ENCODE assay signal across 10 cellular contexts in the genomic region with DNA sequence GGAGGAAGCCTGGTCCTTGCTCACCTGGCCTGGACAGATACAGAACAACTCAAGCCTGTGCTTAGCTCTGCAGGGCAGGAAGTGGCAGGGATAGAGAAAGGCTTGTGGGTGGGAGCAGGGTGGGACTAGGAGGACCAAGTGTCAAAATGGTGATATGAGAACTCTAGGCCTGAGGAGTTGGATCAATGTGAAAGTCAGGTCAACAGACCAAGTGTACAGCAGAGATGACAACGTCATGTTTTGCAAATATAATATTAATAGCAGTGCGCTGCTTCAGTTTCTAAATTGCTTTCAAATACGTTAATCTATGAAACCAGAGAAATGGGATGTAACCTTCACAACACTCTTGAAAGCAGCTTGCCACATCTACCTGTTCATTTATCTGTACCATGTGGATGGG.
A peak's percentile ranks its signal among the peaks of the same experiment; 100 is the strongest.
DNase-seq lines count a peak whose midpoint lies in the region; ATAC-seq and TF ChIP-seq lines count a peak whose summit lies in the region.
"Had no signal": no experiment of that assay in that cellular context is flagged by ENCODE, and none has a peak within 500 bp of the region (broad histone marks: within the 10 kb centered on the region; RNA-seq: fewer than 3 reads in every experiment).

No MANE protein-coding gene starts in this region.

- H3K27me3 Mint-ChIP-seq in activated CD8-positive, alpha-beta T cell treated with anti-CD3 and anti-CD28 coated beads for 36 hours = no peaks in the 10 kb centered on the region
- no peaks in the 10 kb centered on the region for H3K27me3 Mint-ChIP-seq in activated CD4-positive, alpha-beta T cell treated with anti-CD3 and anti-CD28 coated beads, Interleukin-2, amount 10 ng/mL, durations not matched to agents 7 days and 5 days

- H3K4me3 Mint-ChIP-seq in activated CD8-positive, alpha-beta T cell treated with anti-CD3 and anti-CD28 coated beads for 36 hours = no peak overlapping the region
- no peak overlapping the region for H3K4me3 Mint-ChIP-seq in activated CD4-positive, alpha-beta T cell treated with anti-CD3 and anti-CD28 coated beads, Interleukin-2, amount 10 ng/mL, durations not matched to agents 7 days and 5 days

- H3K36me3 Mint-ChIP-seq in activated CD8-positive, alpha-beta T cell treated with anti-CD3 and anti-CD28 coated beads for 36 hours (ENCODE audit: low read depth) = peaks cover 22% of the 10 kb centered on the region
- H3K36me3 Mint-ChIP-seq in activated CD4-positive, alpha-beta T cell treated with anti-CD3 and anti-CD28 coated beads, Interleukin-2, amount 10 ng/mL, durations not matched to agents 7 days and 5 days (ENCODE audit: low read depth) = peaks cover 35% of the 10 kb centered on the region

- H3K9me3 Mint-ChIP-seq in activated CD8-positive, alpha-beta T cell treated with anti-CD3 and anti-CD28 coated beads for 36 hours = no peaks in the 10 kb centered on the region
- no peaks in the 10 kb centered on the region for H3K9me3 Mint-ChIP-seq in activated CD4-positive, alpha-beta T cell treated with anti-CD3 and anti-CD28 coated beads, Interleukin-2, amount 10 ng/mL, durations not matched to agents 7 days and 5 days
- H3K9me3 Mint-ChIP-seq: activated naive CD4-positive, alpha-beta T cell treated with anti-CD3 and anti-CD28 coated beads, Interleukin-2, amount 50 U/mL, for 72 hours had no signal

- peak overlapping the region; percentile 75 for H3K27ac Mint-ChIP-seq in activated CD8-positive, alpha-beta T cell treated with anti-CD3 and anti-CD28 coated beads for 36 hours
- H3K27ac Mint-ChIP-seq in activated CD4-positive, alpha-beta T cell treated with anti-CD3 and anti-CD28 coated beads, Interleukin-2, amount 10 ng/mL, durations not matched to agents 7 days and 5 days = no peak overlapping the region

- TF ChIP-seq CTCF in GM12865 (IDR thresholded peaks at IDR 0.05; ENCODE audit: insufficient read depth, low read depth, low read length, missing control alignments) = no peak
- no peak for TF ChIP-seq CTCF in activated CD8-positive, alpha-beta T cell treated with anti-CD3 and anti-CD28 coated beads for 36 hours (IDR thresholded peaks at IDR 0.05)

- peak; percentile 84 for ATAC-seq in GM19395 (IDR thresholded peaks at IDR 0.05; ENCODE audit: unreplicated experiment)
- ATAC-seq in HG02870 (IDR thresholded peaks at IDR 0.05; ENCODE audit: unreplicated experiment) = peak; percentile 66
- ATAC-seq in activated CD8-positive, alpha-beta T cell treated with anti-CD3 and anti-CD28 coated beads for 36 hours = no peak
- ATAC-seq in Right ventricle myocardium inferior = no peak
- ATAC-seq: activated naive CD4-positive, alpha-beta T cell treated with anti-CD3 and anti-CD28 coated beads, Interleukin-2, amount 50 U/mL, for 72 hours had no signal

- CTCF ChIA-PET in activated CD8-positive, alpha-beta T cell treated with anti-CD3 and anti-CD28 coated beads for 36 hours (lab: Charles Lee) = no interaction called here
- CTCF ChIA-PET in activated CD4-positive, alpha-beta T cell treated with anti-CD3 and anti-CD28 coated beads, Interleukin-2, amount 10 ng/mL, durations not matched to agents 7 days and 5 days (lab: Charles Lee) = interaction anchor here (0.6 kb wide), 1 partner anchor 53 kb away, joined by 3 read pairs; no protein-coding TSS in a partner anchor

- H3K4me3 ChIP-seq in GM12865 (ENCODE audit: low read depth, low read length) = no peak overlapping the region

- POLR2A ChIA-PET in activated CD8-positive, alpha-beta T cell treated with anti-CD3 and anti-CD28 coated beads for 36 hours (lab: Charles Lee) = no interaction called here
- POLR2A ChIA-PET in activated CD4-positive, alpha-beta T cell treated with anti-CD3 and anti-CD28 coated beads, Interleukin-2, amount 10 ng/mL, durations not matched to agents 7 days and 5 days (lab: Charles Lee) = no interaction called here

- peak; percentile 68 for DNase-seq in GM12865 (ENCODE audit: low read depth)
- no peak for DNase-seq in activated CD8-positive, alpha-beta T cell treated with anti-CD3 and anti-CD28 coated beads for 36 hours
- DNase-seq in activated CD4-positive, alpha-beta T cell treated with anti-CD3 and anti-CD28 coated beads, Interleukin-2, amount 10 ng/mL, durations not matched to agents 7 days and 5 days = no peak
- DNase-seq in iPS-NIHi11 (ENCODE audit: low spot score) = no peak
- no peak for DNase-seq in Right ventricle myocardium inferior (ENCODE audit: missing footprints)
- DNase-seq in kidney glomerular epithelial cell (lab: John Stamatoyannopoulos, UW) = no peak
- DNase-seq: C1 segment of cervical spinal cord had no signal

- intact Hi-C loops in activated CD8-positive, alpha-beta T cell treated with anti-CD3 and anti-CD28 coated beads for 36 hours (cut with micrococcal nuclease) = no loop called here
- intact Hi-C loops in Right ventricle myocardium inferior (cut with DNase I) = no loop called here

- H3K4me1 Mint-ChIP-seq in activated CD8-positive, alpha-beta T cell treated with anti-CD3 and anti-CD28 coated beads for 36 hours (ENCODE audit: low read depth) = peaks cover 87% of the 10 kb centered on the region
- peaks cover 58% of the 10 kb centered on the region for H3K4me1 Mint-ChIP-seq in activated CD4-positive, alpha-beta T cell treated with anti-CD3 and anti-CD28 coated beads, Interleukin-2, amount 10 ng/mL, durations not matched to agents 7 days and 5 days

Comparison
In these comparisons a context has a peak if more than half of its experiments do, and no peak if none do; other contexts are left out.
1. ATAC-seq: peak in GM19395 (single experiment) and HG02870 (single experiment); none in activated CD8-positive, alpha-beta T cell treated with anti-CD3 and anti-CD28 coated beads for 36 hours (single experiment) and Right ventricle myocardium inferior (single experiment).